Comparison of ENCODE assay signal across 16 cellular contexts in the genomic region with DNA sequence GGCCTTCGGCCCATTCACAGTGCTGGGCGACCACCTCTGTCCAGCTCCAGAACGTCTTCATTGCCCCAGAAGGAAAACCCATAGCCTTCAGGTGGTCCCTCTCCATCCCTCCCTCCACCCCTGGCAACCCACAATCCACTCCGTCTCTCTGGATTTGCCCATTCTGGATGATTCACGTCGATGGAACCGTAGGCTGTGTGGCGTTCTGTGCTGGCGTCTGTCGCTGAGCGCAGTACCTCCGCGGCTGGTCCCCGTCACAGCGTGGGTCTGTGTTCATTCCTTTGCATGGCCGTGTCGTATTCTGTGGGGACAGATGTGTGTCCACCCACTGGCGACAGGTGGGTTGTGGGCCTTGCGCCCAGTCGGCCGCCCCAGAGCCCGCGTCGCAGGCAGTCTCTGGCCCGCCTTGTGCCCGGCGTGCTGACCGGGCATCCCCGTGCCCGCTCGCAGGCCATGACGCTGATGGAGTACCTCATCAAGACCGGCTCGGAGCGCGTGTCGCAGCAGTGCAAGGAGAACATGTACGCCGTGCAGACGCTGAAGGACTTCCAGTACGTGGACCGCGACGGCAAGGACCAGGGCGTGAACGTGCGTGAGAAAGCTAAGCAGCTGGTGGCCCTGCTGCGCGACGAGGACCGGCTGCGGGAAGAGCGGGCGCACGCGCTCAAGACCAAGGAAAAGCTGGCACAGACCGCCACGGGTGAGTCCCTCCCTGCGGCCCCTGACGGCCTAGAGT. TPM values are rescaled to one million over a fixed set of nuclear protein-coding genes. Genes with fewer than 3 reads are reported as not detected.
DNase-seq lines count a peak whose midpoint lies in the region; ATAC-seq and TF ChIP-seq lines count a peak whose summit lies in the region.
"Had no signal": no experiment of that assay in that cellular context is flagged by ENCODE, and none has a peak within 500 bp of the region (broad histone marks: within the 10 kb centered on the region; RNA-seq: fewer than 3 reads in every experiment).

No MANE protein-coding gene starts in this region.

- H3K4me1 ChIP-seq in Peyer's patch: peaks cover 0 to 72% (median 15%) of the 10 kb centered on the region in 4 donors
- H3K4me1 ChIP-seq in mucosa of descending colon (ENCODE audit: low read depth): peaks cover 75% of the 10 kb centered on the region

- peak overlapping the region in 3 of 4 donors; percentile 65 to 97 (median 90) for H3K27ac ChIP-seq in Peyer's patch
- H3K27ac ChIP-seq: heart right ventricle, skin epidermis, upper lobe of left lung had no signal

- TF ChIP-seq CTCF in Peyer's patch (IDR thresholded peaks at IDR 0.05): no peak
- no peak for TF ChIP-seq CTCF in mucosa of descending colon (IDR thresholded peaks at IDR 0.05)

- H3K9me3 ChIP-seq in Peyer's patch: no peaks in the 10 kb centered on the region
- no peaks in the 10 kb centered on the region for H3K9me3 ChIP-seq in mucosa of descending colon
- H3K9me3 ChIP-seq: heart right ventricle, MG63, upper lobe of left lung had no signal

- ATAC-seq in mucosa of descending colon (no peak), GM21447 (IDR thresholded peaks at IDR 0.05; ENCODE audit: unreplicated experiment) (no peak)
- ATAC-seq: HCT116; heart right ventricle; stimulated activated naive B cell treated with anti-CD40 and anti-IgM and Interleukin-4, amounts not matched to agents 10 μg/mL and 1 μg/mL and 100 μg/mL, for 72 hours had no signal

- DNase-seq in Peyer's patch: no peak
- DNase-seq in mucosa of descending colon: peak in 2 of 3 donors; percentile 41 to 61
- no peak for DNase-seq in cerebellar nuclear complex (lab: John Stamatoyannopoulos, UW)
- DNase-seq: activated CD4-positive, alpha-beta T cell treated with anti-CD3 and anti-CD28 coated beads, Interleukin-2, amount 10 ng/mL, durations not matched to agents 24 days and 14 days; activated naive CD4-positive, alpha-beta T cell treated with anti-CD3 and anti-CD28 coated beads, Interleukin-2, amount 10 ng/mL, durations not matched to agents 7 days and 5 days; activated T-cell treated with anti-CD3 and anti-CD28 coated beads for 4 hours; heart right ventricle; MG63; midbrain; NCI-H1694 treated with DMSO at 0.1 percent for 48 hours; NCI-H446 treated with DMSO at 0.1 percent for 48 hours; stimulated activated naive B cell treated with anti-CD40 and anti-IgM and Interleukin-4, amounts not matched to agents 10 μg/mL and 1 μg/mL and 100 μg/mL, for 72 hours had no signal

- intact Hi-C loops in mucosa of descending colon (cut with DNase I, micrococcal nuclease): no loop called here

- no peak for TF ChIP-seq POLR2A in Peyer's patch (IDR thresholded peaks at IDR 0.05)

- H3K4me3 ChIP-seq in Peyer's patch (peak overlapping the region in 1 of 4 donors; percentile 22), mucosa of descending colon (no peak overlapping the region)
- H3K4me3 ChIP-seq: heart right ventricle, MG63, skin epidermis, upper lobe of left lung had no signal

- peaks cover 0 to 70% (median 0%) of the 10 kb centered on the region in 3 donors for H3K36me3 ChIP-seq in Peyer's patch
- no peaks in the 10 kb centered on the region for H3K36me3 ChIP-seq in mucosa of descending colon (ENCODE audit: low read depth)

- H3K27me3 ChIP-seq in Peyer's patch: no peaks in the 10 kb centered on the region
- H3K27me3 ChIP-seq: heart right ventricle, MG63, upper lobe of left lung had no signal

RNA-seq across cellular contexts. Expression of gene EPN1, which starts 10.1 kb away (rescaled TPM):
- total RNA-seq in Peyer's patch (100 to 1,000 TPM; 120 to 241 (median 163) TPM), mucosa of descending colon (100 to 1,000 TPM; 156 to 251 (median 192) TPM)

RNA-seq across cellular contexts. Expression of gene U2AF2, which starts 30.3 kb away (rescaled TPM):
- total RNA-seq in Peyer's patch (100 to 1,000 TPM; 132 to 292 (median 159) TPM), mucosa of descending colon (100 to 1,000 TPM; 162 to 194 (median 163) TPM)

RNA-seq across cellular contexts. Expression of gene CCDC106, which starts 37.1 kb away (rescaled TPM):
- 10 to 100 TPM in 3 of 4 donors, 1 to 10 TPM in 1; 8.1 to 17.4 (median 14.0) TPM for total RNA-seq in Peyer's patch
- total RNA-seq in mucosa of descending colon: 10 to 100 TPM in 1 of 3 donors, 1 to 10 TPM in 2; 5.5 to 14.8 (median 6.3) TPM

RNA-seq across cellular contexts. Expression of gene ZNF581, which starts 41.7 kb away (rescaled TPM):
- total RNA-seq in Peyer's patch: 10 to 100 TPM in 3 of 4 donors, 1 to 10 TPM in 1; 7.7 to 28.9 (median 14.1) TPM
- 10 to 100 TPM; 15.2 to 22.5 (median 20.1) TPM for total RNA-seq in mucosa of descending colon

RNA-seq across cellular contexts. Expression of gene ZNF580, which starts 44.3 kb away (rescaled TPM):
- total RNA-seq in Peyer's patch (10 to 100 TPM; 12.3 to 38.4 (median 25.2) TPM), mucosa of descending colon (10 to 100 TPM; 29.6 to 46.0 (median 31.6) TPM)

Comparison
In these comparisons a context has a peak if more than half of its experiments do, and no peak if none do; other contexts are left out.
1. DNase-seq: peak in mucosa of descending colon (2 of 3); none in Peyer's patch (0 of 3) and cerebellar nuclear complex (0 of 2).